Comparison of ENCODE assay signal across 10 cellular contexts in genomic region chr4:174537634-174538033, GRCh38.
DNase-seq lines count a peak whose midpoint lies in the region; ATAC-seq lines count a peak whose summit lies in the region.
"Had no signal": no experiment of that assay in that cellular context is flagged by ENCODE, and none has a peak within 500 bp of the region (broad histone marks: within the 10 kb centered on the region; RNA-seq: fewer than 3 reads in every experiment).

No MANE protein-coding gene starts in this region.

- ATAC-seq in GM18502 (IDR thresholded peaks at IDR 0.05; ENCODE audit: poor library complexity, unreplicated experiment) (peak; percentile 40), GM19463 (IDR thresholded peaks at IDR 0.05; ENCODE audit: unreplicated experiment) (peak; percentile 14), HG02840 (IDR thresholded peaks at IDR 0.05; ENCODE audit: low FRiP score, unreplicated experiment) (peak; percentile 38), HG03439 (IDR thresholded peaks at IDR 0.05; ENCODE audit: unreplicated experiment) (peak; percentile 38)

- DNase-seq in UCSD-AML1 (lab: John Stamatoyannopoulos, UW; ENCODE audit: unreplicated experiment) (no peak), NCI-H146 (lab: John Stamatoyannopoulos, UW) (no peak), DMS79 (lab: John Stamatoyannopoulos, UW) (no peak)
- DNase-seq in activated CD4-positive, alpha-beta T cell treated with anti-CD3 and anti-CD28 coated beads for 4 hours = no peak
- DNase-seq: activated naive CD4-positive, alpha-beta T cell treated with anti-CD3 and anti-CD28 coated beads for 36 hours; SW 1271 had no signal
